ENCODE assay signal across 23 cellular contexts in genomic region chr13:100564444-100565223, GRCh38. TPM values are rescaled to one million over a fixed set of nuclear protein-coding genes. Genes with fewer than 3 reads are reported as not detected.
DNase-seq lines count a peak whose midpoint lies in the region; ATAC-seq, FAIRE-seq and TF ChIP-seq lines count a peak whose summit lies in the region.
"Had no signal": no experiment of that assay in that cellular context is flagged by ENCODE, and none has a peak within 500 bp of the region (broad histone marks: within the 10 kb centered on the region; RNA-seq: fewer than 3 reads in every experiment).

No MANE protein-coding gene starts in this region.

- peaks cover 40% of the 10 kb centered on the region for H3K9me3 Mint-ChIP-seq in WTC11

- POLR2A ChIA-PET in WTC11 (lab: Charles Lee): no interaction called here

- H3K9ac ChIP-seq in iPS-15b (ENCODE audit: low read depth, low read length): peak overlapping the region; percentile 9
- H3K9ac ChIP-seq: BLaER1 treated with 17β-estradiol and CSF1 and Interleukin-3, amounts not matched to agents 10 nM and 100 nM had no signal

- intact Hi-C loops in pancreas (cut with DNase I): no loop called here
- intact Hi-C loops in cardiac septum (cut with DNase I): no loop called here

- 35 to 39% methylated on average over 13 of the region's 13 CpGs for WGBS in pancreas, 2 donors

- CTCF ChIA-PET in WTC11 (lab: Charles Lee): interaction anchor here (0.9 kb wide), 1 partner anchor 8 kb away, joined by 3 read pairs; no protein-coding TSS in a partner anchor

- peaks cover 3% of the 10 kb centered on the region; the same call in 1 of the 2 replicates for H3K4me1 Mint-ChIP-seq in WTC11

- no peak for TF ChIP-seq CTCF in WTC11 (IDR thresholded peaks at IDR 0.05)
- no peak for TF ChIP-seq CTCF in pancreas (IDR thresholded peaks at IDR 0.05)

- DNase-seq in NCI-H1417 (lab: John Stamatoyannopoulos, UW) (peak in 2 of 3 experiments; percentile 14 to 40), NCI-H1417 treated with DMSO at 0.1 percent for 48 hours (lab: John Stamatoyannopoulos, UW) (no peak), WTC11 (ENCODE audit: low spot score) (no peak), pancreas (no peak), germinal center (ENCODE audit: low spot score) (no peak), cardiac septum (ENCODE audit: low spot score) (no peak)
- DNase-seq: Caco-2; CD4-positive, alpha-beta memory T cell; DMS 273 treated with DMSO at 0.1 percent for 48 hours; DMS79 treated with DMSO at 0.1 percent for 48 hours; NCI-H1048; NCI-H1436 treated with DMSO at 0.1 percent for 48 hours; NCI-H1930; NCI-H524 treated with DMSO at 0.1 percent for 48 hours; NCI-H82; SW 1271 had no signal

- H3K4me1 ChIP-seq in iPS-15b (ENCODE audit: control insufficient read depth, insufficient read depth, low read length) (no peaks in the 10 kb centered on the region), pancreas (peaks cover 0 to 10% (median 7%) of the 10 kb centered on the region in 3 donors)
- H3K4me1 ChIP-seq: BLaER1 treated with 17β-estradiol and CSF1 and Interleukin-3, amounts not matched to agents 10 nM and 100 nM; Caco-2; SJSA1 had no signal

- ATAC-seq in WTC11: peak; percentile 65
- peak; percentile 73 to 83 (median 79) for ATAC-seq in pancreas
- ATAC-seq in HG03139 (IDR thresholded peaks at IDR 0.05; ENCODE audit: unreplicated experiment): no peak
- ATAC-seq: HCT116, Right ventricle myocardium inferior had no signal

- FAIRE-seq in pancreas (lab: Jason Lieb, UNC): no peak

- peak overlapping the region in 2 of 4 donors; percentile 9 to 27 for H3K27ac ChIP-seq in pancreas
- H3K27ac ChIP-seq: 22Rv1; BLaER1 treated with 17β-estradiol and CSF1 and Interleukin-3, amounts not matched to agents 10 nM and 100 nM; SJSA1 had no signal

- H3K4me3 ChIP-seq in iPS-15b (ENCODE audit: low read depth, low read length): no peak overlapping the region
- no peak overlapping the region for H3K4me3 ChIP-seq in pancreas
- H3K4me3 ChIP-seq: BLaER1 treated with 17β-estradiol and CSF1 and Interleukin-3, amounts not matched to agents 10 nM and 100 nM; SJSA1 had no signal

- H3K27me3 ChIP-seq in iPS-15b (ENCODE audit: control insufficient read depth, insufficient read depth, low read length) (no peaks in the 10 kb centered on the region), pancreas (no peaks in the 10 kb centered on the region)
- H3K27me3 ChIP-seq: BLaER1 treated with 17β-estradiol and CSF1 and Interleukin-3, amounts not matched to agents 10 nM and 100 nM; SJSA1 had no signal

- H3K27me3 Mint-ChIP-seq in WTC11 (ENCODE audit: low read depth): peaks cover 4% of the 10 kb centered on the region; the same call in 1 of the 2 replicates
- H3K27me3 Mint-ChIP-seq: CD4-positive, alpha-beta memory T cell had no signal

- no peak overlapping the region for H3K4me3 Mint-ChIP-seq in WTC11
- H3K4me3 Mint-ChIP-seq: CD4-positive, alpha-beta memory T cell had no signal

- no peaks in the 10 kb centered on the region for H3K9me3 ChIP-seq in iPS-15b (ENCODE audit: control insufficient read depth, insufficient read depth, low read length)
- H3K9me3 ChIP-seq in pancreas: no peaks in the 10 kb centered on the region
- H3K9me3 ChIP-seq: Caco-2, SJSA1 had no signal

- peak overlapping the region; percentile 29; the same call in 1 of the 2 replicates for H3K27ac Mint-ChIP-seq in WTC11

- peaks cover 25% of the 10 kb centered on the region for H3K36me3 Mint-ChIP-seq in WTC11

- no peaks in the 10 kb centered on the region for H3K36me3 ChIP-seq in iPS-15b (ENCODE audit: control insufficient read depth, insufficient read depth, low read length)
- H3K36me3 ChIP-seq in pancreas: no peaks in the 10 kb centered on the region
- H3K36me3 ChIP-seq: BLaER1 treated with 17β-estradiol and CSF1 and Interleukin-3, amounts not matched to agents 10 nM and 100 nM; SJSA1 had no signal

TF ChIP-seq in WTC11, 78 proteins besides CTCF, POLR2A, EP300 and RAD21 (continues in another document):
- TF ChIP-seq PRRX2 (CRISPR knock-in tag; IDR thresholded peaks at IDR 0.05) (no peak), KAT7 (CRISPR knock-in tag; IDR thresholded peaks at IDR 0.05; ENCODE audit: borderline replicate concordance) (no peak), ZNF671 (CRISPR knock-in tag; IDR thresholded peaks at IDR 0.05) (no peak), ZNF281 (CRISPR knock-in tag; IDR thresholded peaks at IDR 0.05) (no peak), SP1 (CRISPR knock-in tag; conservative IDR thresholded peaks at IDR 0.05) (no peak), ATF3 (CRISPR knock-in tag; conservative IDR thresholded peaks at IDR 0.05) (no peak), ELF4 (CRISPR knock-in tag; IDR thresholded peaks at IDR 0.05; ENCODE audit: low read depth) (no peak), NFATC4 (CRISPR knock-in tag; IDR thresholded peaks at IDR 0.05) (no peak), FOXJ3 (CRISPR knock-in tag; IDR thresholded peaks at IDR 0.05; ENCODE audit: borderline replicate concordance) (no peak), CREM (CRISPR knock-in tag; IDR thresholded peaks at IDR 0.05) (no peak), ZNF425 (CRISPR knock-in tag; conservative IDR thresholded peaks at IDR 0.05) (no peak), ZNF317 (CRISPR knock-in tag; IDR thresholded peaks at IDR 0.05; ENCODE audit: borderline replicate concordance, low read depth) (no peak), CBFB (CRISPR knock-in tag; IDR thresholded peaks at IDR 0.05; ENCODE audit: low read depth) (no peak), PRDM15 (CRISPR knock-in tag; IDR thresholded peaks at IDR 0.05) (no peak)

RNA-seq across cellular contexts. Expression of gene GGACT, which starts 24.0 kb away (rescaled TPM):
- total RNA-seq in WTC11 (2021): 2.4 to 3.8 TPM (median 2.5 TPM) in 3 replicates
- 1 to 10 TPM; 5.1 to 7.0 (median 6.4) TPM for total RNA-seq in pancreas
- polyA plus RNA-seq in pancreas: 1 to 10 TPM; 1.6 to 1.7 TPM
- total RNA-seq in cardiac septum: 1.7 TPM

Comparison
In these comparisons a context has a peak if more than half of its experiments do, and no peak if none do; other contexts are left out.
1. DNase-seq: peak in NCI-H1417 (2 of 3); none in NCI-H1417 treated with DMSO at 0.1 percent for 48 hours (single experiment), WTC11 (single experiment), pancreas (0 of 6), germinal center (single experiment) and cardiac septum (single experiment).